Comparison of ENCODE assay signal across 1 cellular context in genomic region chr18:38198956-38199355, GRCh38.
TF ChIP-seq lines count a peak whose summit lies in the region.

No MANE protein-coding gene starts in this region.

TF ChIP-seq in GM23338, 12 proteins besides CTCF, POLR2A, EP300 and RAD21 (continued from another document):
- TF ChIP-seq ZNF462 (CRISPR knock-in tag; IDR thresholded peaks at IDR 0.05), result no peak
